Comparison of ENCODE assay signal across 16 cellular contexts in the genomic region with DNA sequence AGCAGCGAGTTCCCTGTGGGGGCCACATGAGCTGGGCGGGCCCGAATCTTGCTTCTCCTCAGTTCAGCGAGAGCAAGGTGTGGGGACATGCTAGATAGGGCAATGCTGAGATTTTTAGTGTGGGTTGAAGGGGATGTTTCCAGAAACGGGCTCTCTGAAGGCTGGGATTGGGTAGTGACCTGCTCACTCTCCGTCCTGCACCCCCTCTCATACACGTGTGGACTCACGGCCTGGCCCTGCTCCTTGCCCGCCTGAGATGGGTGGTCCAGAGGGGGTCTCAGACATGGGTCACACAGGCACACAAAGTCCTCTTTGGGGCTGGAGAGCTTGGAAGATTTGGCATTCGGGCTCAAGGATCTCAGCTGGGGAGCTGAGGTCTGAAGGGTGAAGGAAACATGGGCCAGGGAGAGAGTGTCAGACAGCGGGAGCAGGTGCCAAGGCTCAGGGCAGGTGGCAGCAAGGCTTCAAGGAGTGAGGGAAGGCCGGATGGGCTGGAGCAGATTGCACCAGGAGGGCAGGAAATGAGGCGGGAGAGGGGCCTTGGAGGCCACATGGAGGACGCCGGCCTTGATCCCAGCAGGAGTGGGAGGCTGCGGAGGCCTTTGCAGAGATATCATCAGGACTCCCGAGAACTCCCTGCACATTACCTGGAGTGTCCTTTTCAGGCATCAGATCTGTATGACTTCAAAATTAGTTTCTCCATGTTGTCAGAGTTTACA.
DNase-seq lines count a peak whose midpoint lies in the region; ATAC-seq and TF ChIP-seq lines count a peak whose summit lies in the region.
"Had no signal": no experiment of that assay in that cellular context is flagged by ENCODE, and none has a peak within 500 bp of the region (broad histone marks: within the 10 kb centered on the region; RNA-seq: fewer than 3 reads in every experiment).

No MANE protein-coding gene starts in this region.

- ATAC-seq in activated CD8-positive, alpha-beta memory T cell treated with anti-CD3 and anti-CD28 coated beads, Interleukin-2, amount 10 ng/mL, durations not matched to agents 7 days and 5 days, result no peak
- ATAC-seq in RWPE2 (ENCODE audit: low read depth) (no peak), right cardiac atrium (peak; percentile 7 to 26), GM19463 (IDR thresholded peaks at IDR 0.05; ENCODE audit: unreplicated experiment) (no peak)
- no peak for ATAC-seq in stimulated activated naive B cell treated with anti-CD40 and anti-IgM and Interleukin-4, amounts not matched to agents 10 μg/mL and 1 μg/mL and 100 μg/mL, for 72 hours (replicated peaks)
- ATAC-seq: HCT116, PC-3 had no signal

- DNase-seq in activated CD8-positive, alpha-beta memory T cell treated with anti-CD3 and anti-CD28 coated beads, Interleukin-2, amount 10 ng/mL, durations not matched to agents 7 days and 5 days, result no peak
- no peak for DNase-seq in activated CD8-positive, alpha-beta memory T cell treated with anti-CD3 and anti-CD28 coated beads, Interleukin-2, amount 50 U/mL, for 4 hours
- peak; percentile 19 for DNase-seq in RWPE2 (ENCODE audit: low spot score)
- DNase-seq in right cardiac atrium, result no peak
- no peak for DNase-seq in stimulated activated naive B cell treated with anti-CD40 and anti-IgM and Interleukin-4, amounts not matched to agents 10 μg/mL and 1 μg/mL and 100 μg/mL, for 72 hours
- no peak for DNase-seq in NCI-H774 (lab: John Stamatoyannopoulos, UW)
- DNase-seq in activated T-helper 1 cell treated with anti-CD3 and anti-CD28 coated beads, Interleukin-12 subunit alpha, Interleukin-12 subunit beta, Interleukin-2, Interleukin-4 antibody, amounts not matched to agents 30 ng/mL and 10 ng/mL and 1 ng/mL, durations not matched to agents 14 hours and 24 hours and 36 hours (ENCODE audit: low spot score), result no peak
- DNase-seq: 8988T, NCI-H1417 treated with DMSO at 0.1 percent for 48 hours, NCI-H226, NCI-H69, PC-3 had no signal

- H3K9me3 ChIP-seq in RWPE2 (ENCODE audit: severe bottlenecking) (no peaks in the 10 kb centered on the region), right cardiac atrium (ENCODE audit: control insufficient read depth, low read length) (no peaks in the 10 kb centered on the region)

- H3K27ac Mint-ChIP-seq in activated CD8-positive, alpha-beta memory T cell treated with anti-CD3 and anti-CD28 coated beads, Interleukin-2, amount 10 ng/mL, durations not matched to agents 7 days and 5 days, result peak overlapping the region; percentile 26
- H3K27ac Mint-ChIP-seq in stimulated activated naive B cell treated with anti-CD40 and anti-IgM and Interleukin-4, amounts not matched to agents 10 μg/mL and 1 μg/mL and 100 μg/mL, for 72 hours, result peak overlapping the region; percentile 60
- no peak overlapping the region for H3K27ac Mint-ChIP-seq in activated T-helper 1 cell treated with anti-CD3 and anti-CD28 coated beads, Interleukin-12 subunit alpha, Interleukin-12 subunit beta, Interleukin-2, Interleukin-4 antibody, amounts not matched to agents 30 ng/mL and 10 ng/mL and 1 ng/mL, durations not matched to agents 14 hours and 24 hours and 36 hours
- H3K27ac Mint-ChIP-seq: IgD-negative memory B cell had no signal

- H3K27ac ChIP-seq in RWPE2 (ENCODE audit: poor library complexity, severe bottlenecking) (no peak overlapping the region), right cardiac atrium (ENCODE audit: low read length) (no peak overlapping the region)
- H3K27ac ChIP-seq: BLaER1 had no signal

- no peaks in the 10 kb centered on the region for H3K9me3 Mint-ChIP-seq in activated CD8-positive, alpha-beta memory T cell treated with anti-CD3 and anti-CD28 coated beads, Interleukin-2, amount 10 ng/mL, durations not matched to agents 7 days and 5 days (ENCODE audit: low read depth)
- H3K9me3 Mint-ChIP-seq in stimulated activated naive B cell treated with anti-CD40 and anti-IgM and Interleukin-4, amounts not matched to agents 10 μg/mL and 1 μg/mL and 100 μg/mL, for 72 hours, result no peaks in the 10 kb centered on the region
- H3K9me3 Mint-ChIP-seq in activated T-helper 1 cell treated with anti-CD3 and anti-CD28 coated beads, Interleukin-12 subunit alpha, Interleukin-12 subunit beta, Interleukin-2, Interleukin-4 antibody, amounts not matched to agents 30 ng/mL and 10 ng/mL and 1 ng/mL, durations not matched to agents 14 hours and 24 hours and 36 hours, result no peaks in the 10 kb centered on the region
- H3K9me3 Mint-ChIP-seq: IgD-negative memory B cell had no signal

- no peaks in the 10 kb centered on the region for H3K4me1 Mint-ChIP-seq in activated CD8-positive, alpha-beta memory T cell treated with anti-CD3 and anti-CD28 coated beads, Interleukin-2, amount 10 ng/mL, durations not matched to agents 7 days and 5 days
- H3K4me1 Mint-ChIP-seq in stimulated activated naive B cell treated with anti-CD40 and anti-IgM and Interleukin-4, amounts not matched to agents 10 μg/mL and 1 μg/mL and 100 μg/mL, for 72 hours, result peaks cover 0 to 2% of the 10 kb centered on the region in 2 donors
- H3K4me1 Mint-ChIP-seq in activated T-helper 1 cell treated with anti-CD3 and anti-CD28 coated beads, Interleukin-12 subunit alpha, Interleukin-12 subunit beta, Interleukin-2, Interleukin-4 antibody, amounts not matched to agents 30 ng/mL and 10 ng/mL and 1 ng/mL, durations not matched to agents 14 hours and 24 hours and 36 hours (ENCODE audit: low read depth), result no peaks in the 10 kb centered on the region
- H3K4me1 Mint-ChIP-seq: IgD-negative memory B cell had no signal

- TF ChIP-seq CTCF in RWPE2 (IDR thresholded peaks at IDR 0.05; ENCODE audit: poor library complexity, severe bottlenecking), result no peak

- H3K27me3 Mint-ChIP-seq in activated CD8-positive, alpha-beta memory T cell treated with anti-CD3 and anti-CD28 coated beads, Interleukin-2, amount 10 ng/mL, durations not matched to agents 7 days and 5 days, result no peaks in the 10 kb centered on the region
- no peaks in the 10 kb centered on the region for H3K27me3 Mint-ChIP-seq in stimulated activated naive B cell treated with anti-CD40 and anti-IgM and Interleukin-4, amounts not matched to agents 10 μg/mL and 1 μg/mL and 100 μg/mL, for 72 hours
- no peaks in the 10 kb centered on the region for H3K27me3 Mint-ChIP-seq in activated T-helper 1 cell treated with anti-CD3 and anti-CD28 coated beads, Interleukin-12 subunit alpha, Interleukin-12 subunit beta, Interleukin-2, Interleukin-4 antibody, amounts not matched to agents 30 ng/mL and 10 ng/mL and 1 ng/mL, durations not matched to agents 14 hours and 24 hours and 36 hours (ENCODE audit: insufficient read depth)
- H3K27me3 Mint-ChIP-seq: IgD-negative memory B cell had no signal

- intact Hi-C loops in right cardiac atrium (cut with DNase I), result no loop called here
- intact Hi-C loops in activated T-helper 1 cell treated with anti-CD3 and anti-CD28 coated beads, Interleukin-12 subunit alpha, Interleukin-12 subunit beta, Interleukin-2, Interleukin-4 antibody, amounts not matched to agents 30 ng/mL and 10 ng/mL and 1 ng/mL, durations not matched to agents 14 hours and 24 hours and 36 hours (cut with micrococcal nuclease), result no loop called here

- H3K27me3 ChIP-seq in RWPE2 (ENCODE audit: insufficient read depth, poor library complexity, severe bottlenecking) (no peaks in the 10 kb centered on the region), right cardiac atrium (ENCODE audit: control insufficient read depth, insufficient read depth) (no peaks in the 10 kb centered on the region)
- H3K27me3 ChIP-seq: BLaER1 had no signal

- 79% methylated on average over 17 of the region's 17 CpGs for WGBS in right cardiac atrium

- no peaks in the 10 kb centered on the region for H3K36me3 ChIP-seq in RWPE2 (ENCODE audit: low read depth)
- H3K36me3 ChIP-seq: BLaER1 had no signal

- no peak overlapping the region for H3K4me3 ChIP-seq in RWPE2 (ENCODE audit: severe bottlenecking)
- H3K4me3 ChIP-seq in right cardiac atrium (ENCODE audit: low read length), result no peak overlapping the region
- H3K4me3 ChIP-seq: BLaER1 had no signal

- CTCF ChIA-PET in activated CD8-positive, alpha-beta memory T cell treated with anti-CD3 and anti-CD28 coated beads, Interleukin-2, amount 10 ng/mL, durations not matched to agents 7 days and 5 days (lab: Charles Lee), result interaction anchor here (1.0 to 1.3 kb wide), 2 partner anchors 17 to 105 kb away, joined by 3 read pairs; no protein-coding TSS in a partner anchor

- peaks cover 14% of the 10 kb centered on the region for H3K36me3 Mint-ChIP-seq in activated CD8-positive, alpha-beta memory T cell treated with anti-CD3 and anti-CD28 coated beads, Interleukin-2, amount 10 ng/mL, durations not matched to agents 7 days and 5 days
- peaks cover 47 to 71% of the 10 kb centered on the region in 2 donors for H3K36me3 Mint-ChIP-seq in stimulated activated naive B cell treated with anti-CD40 and anti-IgM and Interleukin-4, amounts not matched to agents 10 μg/mL and 1 μg/mL and 100 μg/mL, for 72 hours
- peaks cover 5% of the 10 kb centered on the region for H3K36me3 Mint-ChIP-seq in activated T-helper 1 cell treated with anti-CD3 and anti-CD28 coated beads, Interleukin-12 subunit alpha, Interleukin-12 subunit beta, Interleukin-2, Interleukin-4 antibody, amounts not matched to agents 30 ng/mL and 10 ng/mL and 1 ng/mL, durations not matched to agents 14 hours and 24 hours and 36 hours (ENCODE audit: low read depth)
- H3K36me3 Mint-ChIP-seq: IgD-negative memory B cell had no signal

- H3K4me1 ChIP-seq in RWPE2 (ENCODE audit: insufficient read depth, poor library complexity, severe bottlenecking), result no peaks in the 10 kb centered on the region
- no peaks in the 10 kb centered on the region for H3K4me1 ChIP-seq in right cardiac atrium (ENCODE audit: control insufficient read depth, insufficient read depth, low read length)
- H3K4me1 ChIP-seq: BLaER1 had no signal

- H3K4me3 Mint-ChIP-seq in activated CD8-positive, alpha-beta memory T cell treated with anti-CD3 and anti-CD28 coated beads, Interleukin-2, amount 10 ng/mL, durations not matched to agents 7 days and 5 days, result no peak overlapping the region
- no peak overlapping the region for H3K4me3 Mint-ChIP-seq in stimulated activated naive B cell treated with anti-CD40 and anti-IgM and Interleukin-4, amounts not matched to agents 10 μg/mL and 1 μg/mL and 100 μg/mL, for 72 hours
- H3K4me3 Mint-ChIP-seq in activated T-helper 1 cell treated with anti-CD3 and anti-CD28 coated beads, Interleukin-12 subunit alpha, Interleukin-12 subunit beta, Interleukin-2, Interleukin-4 antibody, amounts not matched to agents 30 ng/mL and 10 ng/mL and 1 ng/mL, durations not matched to agents 14 hours and 24 hours and 36 hours, result no peak overlapping the region
- H3K4me3 Mint-ChIP-seq: IgD-negative memory B cell had no signal

Comparison
In these comparisons a context has a peak if more than half of its experiments do, and no peak if none do; other contexts are left out.
1. ATAC-seq: peak in right cardiac atrium (2 of 2); none in activated CD8-positive, alpha-beta memory T cell treated with anti-CD3 and anti-CD28 coated beads, Interleukin-2, amount 10 ng/mL, durations not matched to agents 7 days and 5 days (single experiment), RWPE2 (single experiment), stimulated activated naive B cell treated with anti-CD40 and anti-IgM and Interleukin-4, amounts not matched to agents 10 μg/mL and 1 μg/mL and 100 μg/mL, for 72 hours (0 of 2) and GM19463 (single experiment).